In genomic region chr3:24161841-24162240, GRCh38 we compare ENCODE assay signal across 23 cellular contexts.
DNase-seq lines count a peak whose midpoint lies in the region; ATAC-seq and TF ChIP-seq lines count a peak whose summit lies in the region.
"Had no signal": no experiment of that assay in that cellular context is flagged by ENCODE, and none has a peak within 500 bp of the region (broad histone marks: within the 10 kb centered on the region; RNA-seq: fewer than 3 reads in every experiment).

No MANE protein-coding gene starts in this region.

- H3K36me3 Mint-ChIP-seq in MCF 10A (ENCODE audit: insufficient read depth, unreplicated experiment): no peaks in the 10 kb centered on the region
- H3K36me3 Mint-ChIP-seq in WTC11: no peaks in the 10 kb centered on the region
- H3K36me3 Mint-ChIP-seq: naive thymus-derived CD8-positive, alpha-beta T cell had no signal

- H3K4me1 ChIP-seq in mammary epithelial cell (ENCODE audit: insufficient read depth, low read length): peaks cover 3% of the 10 kb centered on the region
- H3K4me1 ChIP-seq in iPS-18a (ENCODE audit: control insufficient read depth, low read depth, low read length): peaks cover 7% of the 10 kb centered on the region
- H3K4me1 ChIP-seq in left ventricle myocardium inferior: peaks cover 7% of the 10 kb centered on the region

- no peaks in the 10 kb centered on the region for H3K79me2 ChIP-seq in mammary epithelial cell (ENCODE audit: insufficient read depth, low read length)
- H3K79me2 ChIP-seq: parathyroid adenoma had no signal

- DNase-seq in mammary epithelial cell (no peak), MCF 10A (ENCODE audit: unreplicated experiment) (no peak), WTC11 (ENCODE audit: low spot score) (peak; percentile 40), left ventricle myocardium inferior (no peak)
- DNase-seq: activated gamma-delta T cell; GF-D8; glutamatergic neuron; naive thymus-derived CD8-positive, alpha-beta T cell; NCI-H1436; NCI-H2171 treated with DMSO at 0.1 percent for 48 hours; NCI-H69; OCI-M1; SHP77 treated with DMSO at 0.1 percent for 48 hours; sigmoid colon; stimulated activated naive CD4-positive, alpha-beta T cell treated with Interleukin-2 at 50 U/mL for 16 hours; upper lobe of left lung had no signal

- H3K4me2 ChIP-seq in mammary epithelial cell (ENCODE audit: insufficient read depth, low read depth, low read length): peak overlapping the region; percentile 49
- H3K4me2 ChIP-seq: BLaER1 had no signal

- intact Hi-C loops in mammary epithelial cell (cut with micrococcal nuclease) (no loop called here), MCF 10A (cut with micrococcal nuclease) (no loop called here), left ventricle myocardium inferior (cut with micrococcal nuclease) (no loop called here)

- in situ Hi-C loops in mammary epithelial cell (cut with MboI; ENCODE audit: low sequenced_read_pairs in 2 of 2): no loop called here

- H3K9ac ChIP-seq in mammary epithelial cell (ENCODE audit: insufficient read depth, low read length) (no peak overlapping the region), iPS-18a (ENCODE audit: low read length) (no peak overlapping the region)
- H3K9ac ChIP-seq: BLaER1, parathyroid adenoma had no signal

- H3K27me3 Mint-ChIP-seq in MCF 10A (ENCODE audit: insufficient read depth, unreplicated experiment) (no peaks in the 10 kb centered on the region), WTC11 (ENCODE audit: low read depth) (no peaks in the 10 kb centered on the region)

- H3K27ac Mint-ChIP-seq in MCF 10A (ENCODE audit: low read depth, unreplicated experiment) (no peak overlapping the region), WTC11 (peak overlapping the region; percentile 91)
- H3K27ac Mint-ChIP-seq: naive thymus-derived CD8-positive, alpha-beta T cell had no signal

- BruUV-seq in mammary epithelial cell (replicated peaks; lab: Mats Ljungman, UMichigan) (no TSS peak), MCF 10A (replicated peaks; lab: Mats Ljungman, UMichigan) (no TSS peak)

- TF ChIP-seq CTCF in mammary epithelial cell (conservative IDR thresholded peaks at IDR 0.05 in 1 of 2, IDR thresholded peaks at IDR 0.05 in 1 of 2; ENCODE audit: extremely low read depth in 1 of 2, insufficient read depth in 1 of 2, low read depth in 1 of 2, low read length in 2 of 2): no peak
- TF ChIP-seq CTCF in MCF 10A (IDR thresholded peaks at IDR 0.05; ENCODE audit: unreplicated experiment): no peak
- no peak for TF ChIP-seq CTCF in WTC11 (IDR thresholded peaks at IDR 0.05)
- no peak for TF ChIP-seq CTCF in left ventricle myocardium inferior (IDR thresholded peaks at IDR 0.05; ENCODE audit: borderline replicate concordance)

- no peak overlapping the region for H2AFZ ChIP-seq in mammary epithelial cell (ENCODE audit: low read depth, low read length)
- H2AFZ ChIP-seq: parathyroid adenoma had no signal

- H3K27ac ChIP-seq in mammary epithelial cell (ENCODE audit: insufficient read depth, low read depth, low read length) (no peak overlapping the region), iPS-18a (ENCODE audit: low read length) (no peak overlapping the region), left ventricle myocardium inferior (replicated peaks) (no peak overlapping the region)
- H3K27ac ChIP-seq: BLaER1, parathyroid adenoma, sigmoid colon, upper lobe of left lung had no signal

- POLR2A ChIA-PET in MCF 10A (lab: Yijun Ruan, JAX) (interaction anchor here (0.6 kb wide), 1 partner anchor 48 kb away, joined by 3 read pairs; no protein-coding TSS in a partner anchor), WTC11 (lab: Charles Lee) (no interaction called here)

- H3K4me3 Mint-ChIP-seq in MCF 10A (ENCODE audit: unreplicated experiment) (no peak overlapping the region), WTC11 (peak overlapping the region; percentile 53)
- H3K4me3 Mint-ChIP-seq: central memory CD8-positive, alpha-beta T cell; naive thymus-derived CD8-positive, alpha-beta T cell had no signal

- H3K4me1 Mint-ChIP-seq in MCF 10A (ENCODE audit: insufficient read depth, unreplicated experiment): peaks cover 2% of the 10 kb centered on the region
- H3K4me1 Mint-ChIP-seq in WTC11: peaks cover 55% of the 10 kb centered on the region
- H3K4me1 Mint-ChIP-seq: central memory CD8-positive, alpha-beta T cell had no signal

- ATAC-seq in WTC11 (peak; percentile 72), GM21737 (IDR thresholded peaks at IDR 0.05; ENCODE audit: unreplicated experiment) (no peak), HG03469 (IDR thresholded peaks at IDR 0.05; ENCODE audit: unreplicated experiment) (no peak), GM19351 (IDR thresholded peaks at IDR 0.05; ENCODE audit: unreplicated experiment) (no peak)
- ATAC-seq: naive thymus-derived CD8-positive, alpha-beta T cell had no signal

- H3K9me3 ChIP-seq in mammary epithelial cell (replicated peaks; ENCODE audit: insufficient read depth, low read length) (no peaks in the 10 kb centered on the region), iPS-18a (ENCODE audit: control insufficient read depth, low read depth, low read length) (no peaks in the 10 kb centered on the region), left ventricle myocardium inferior (replicated peaks) (no peaks in the 10 kb centered on the region)
- H3K9me3 ChIP-seq: BLaER1, sigmoid colon, upper lobe of left lung had no signal

- no peak overlapping the region for H3K4me3 ChIP-seq in mammary epithelial cell (replicated peaks in 1 of 3; ENCODE audit: insufficient read depth in 1 of 3, low read depth in 2 of 3, low read length in 3 of 3)
- peak overlapping the region; percentile 19 for H3K4me3 ChIP-seq in iPS-18a (ENCODE audit: low read length)
- no peak overlapping the region for H3K4me3 ChIP-seq in left ventricle myocardium inferior
- H3K4me3 ChIP-seq: BLaER1, sigmoid colon, upper lobe of left lung had no signal

- H3K9me3 Mint-ChIP-seq in MCF 10A (ENCODE audit: unreplicated experiment): no peaks in the 10 kb centered on the region
- peaks cover 3% of the 10 kb centered on the region; the same call in 1 of the 2 replicates for H3K9me3 Mint-ChIP-seq in WTC11
- H3K9me3 Mint-ChIP-seq: central memory CD8-positive, alpha-beta T cell; naive thymus-derived CD8-positive, alpha-beta T cell had no signal

- H3K36me3 ChIP-seq in mammary epithelial cell (ENCODE audit: insufficient read depth, low read length) (no peaks in the 10 kb centered on the region), iPS-18a (ENCODE audit: control insufficient read depth, low read depth, low read length) (no peaks in the 10 kb centered on the region), left ventricle myocardium inferior (no peaks in the 10 kb centered on the region)
- H3K36me3 ChIP-seq: BLaER1, sigmoid colon, upper lobe of left lung had no signal

- WGBS in mammary epithelial cell (ENCODE audit: low coverage, missing lambda C conversion rate): 44% methylated on average over 7 of the region's 7 CpGs

- CTCF ChIA-PET in mammary epithelial cell (lab: Charles Lee; ENCODE audit: low non-redundant PET) (no interaction called here), MCF 10A (lab: Yijun Ruan, JAX) (interaction anchor here (0.5 to 0.9 kb wide), 4 partner anchors 9 to 1435 kb away, joined by 3 read pairs; no protein-coding TSS in a partner anchor), WTC11 (lab: Charles Lee) (interaction anchor here (0.7 to 3.0 kb wide), 5 partner anchors 12 to 90 kb away, joined by 3 to 22 read pairs (median 4); no protein-coding TSS in a partner anchor)

- dilution Hi-C loops in mammary epithelial cell (cut with HindIII; ENCODE audit: low sequenced_read_pairs): no loop called here

- no peaks in the 10 kb centered on the region for H4K20me1 ChIP-seq in mammary epithelial cell (ENCODE audit: insufficient read depth, low read length)
- H4K20me1 ChIP-seq: BLaER1 had no signal

- H3K27me3 ChIP-seq in mammary epithelial cell (ENCODE audit: insufficient read depth, low read length): no peaks in the 10 kb centered on the region
- no peaks in the 10 kb centered on the region for H3K27me3 ChIP-seq in iPS-18a (ENCODE audit: control insufficient read depth, insufficient read depth, low read length)
- H3K27me3 ChIP-seq in left ventricle myocardium inferior (ENCODE audit: low read depth): no peaks in the 10 kb centered on the region
- H3K27me3 ChIP-seq: BLaER1, sigmoid colon, upper lobe of left lung had no signal

TF ChIP-seq in WTC11, 78 proteins besides CTCF, POLR2A, EP300 and RAD21:
- TF ChIP-seq ZMAT4 (CRISPR knock-in tag; IDR thresholded peaks at IDR 0.05) (no peak), ESRRA (CRISPR knock-in tag; IDR thresholded peaks at IDR 0.05; ENCODE audit: borderline replicate concordance) (no peak), ZNF317 (CRISPR knock-in tag; IDR thresholded peaks at IDR 0.05; ENCODE audit: borderline replicate concordance, low read depth) (no peak), IRF2 (CRISPR knock-in tag; IDR thresholded peaks at IDR 0.05; ENCODE audit: borderline replicate concordance, low read depth) (no peak), ZNF671 (CRISPR knock-in tag; IDR thresholded peaks at IDR 0.05) (no peak), E2F1 (CRISPR knock-in tag; IDR thresholded peaks at IDR 0.05) (no peak)
